ENCODE assay signal across 10 cellular contexts in the genomic region with DNA sequence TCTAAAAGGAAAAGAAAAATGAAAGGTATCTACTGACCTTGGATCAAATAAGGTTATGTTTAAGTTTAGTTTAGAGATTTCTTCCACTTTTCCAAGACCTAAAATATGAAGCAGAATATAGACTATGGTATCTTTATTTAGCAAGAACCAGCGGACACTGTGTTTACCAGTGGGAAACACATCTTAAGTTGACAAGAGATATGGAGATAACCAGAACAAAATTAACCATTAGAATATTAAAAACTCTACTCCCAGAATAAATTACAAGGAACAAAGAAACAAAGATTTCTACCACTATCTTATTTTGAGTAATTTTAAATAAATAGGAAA.
"Had no signal": no experiment of that assay in that cellular context is flagged by ENCODE, and none has a peak within 500 bp of the region (broad histone marks: within the 10 kb centered on the region; RNA-seq: fewer than 3 reads in every experiment).

No MANE protein-coding gene starts in this region.

- H3K9me3 ChIP-seq: HAP-1 had no signal

- H2AFZ ChIP-seq: GM23248, GM23338 had no signal

- H3K4me1 ChIP-seq: HAP-1 had no signal

- DNase-seq: GM23248, GOT3, H7, H9, HCEC 1CT, HFFc6 had no signal

- H3K27ac ChIP-seq: GM23248 had no signal

- FAIRE-seq: H1 had no signal

- H3K4me2 ChIP-seq: GM23338 had no signal

- H3K4me3 ChIP-seq: GM23248, GM23338, HAP-1 had no signal

- H3K9ac ChIP-seq: GM23248 had no signal

- H3K36me3 ChIP-seq: HAP-1 had no signal

- ATAC-seq: GM23338, HCT116 had no signal
